8 cellular contexts compared by ENCODE assay signal in genomic region chr6:43476744-43477143, GRCh38. TPM values are rescaled to one million over a fixed set of nuclear protein-coding genes. Genes with fewer than 3 reads are reported as not detected.
DNase-seq lines count a peak whose midpoint lies in the region; TF ChIP-seq lines count a peak whose summit lies in the region.

No MANE protein-coding gene starts in this region.

- intact Hi-C loops in PC-9 (cut with micrococcal nuclease; ENCODE audit: unreplicated experiment), result loop anchor here (2.0 kb wide), 1 partner anchor 20 kb away; no protein-coding TSS in a partner anchor

- no peak for TF ChIP-seq CTCF in GM12864 (IDR thresholded peaks at IDR 0.05; ENCODE audit: low read depth, low read length, missing control alignments)
- TF ChIP-seq CTCF in PC-9 (conservative IDR thresholded peaks at IDR 0.05), result no peak
- TF ChIP-seq CTCF in retinal pigment epithelial cell (conservative IDR thresholded peaks at IDR 0.05; ENCODE audit: low read depth, low read length), result no peak

- H3K36me3 ChIP-seq in PC-9 (ENCODE audit: low read depth), result no peaks in the 10 kb centered on the region

- BruUV-seq in PC-9 (replicated peaks; lab: Mats Ljungman, UMichigan), result no TSS peak

- peak overlapping the region; percentile 86; the same call in 1 of the 2 replicates for H3K4me3 ChIP-seq in GM12864 (ENCODE audit: low read depth, low read length)
- H3K4me3 ChIP-seq in PC-9, result peak overlapping the region; percentile 91; the same call in 1 of the 2 replicates
- H3K4me3 ChIP-seq in retinal pigment epithelial cell (ENCODE audit: low read length), result peak overlapping the region; percentile 77

- DNase-seq in GM12864 (ENCODE audit: low read depth) (no peak), PC-9 (no peak), epithelial cell of prostate (ENCODE audit: low read depth, low spot score) (no peak), retinal pigment epithelial cell (ENCODE audit: low read depth) (no peak), HEK293T (ENCODE audit: extremely low spot score) (no peak), NCI-H2227 treated with DMSO at 0.1 percent for 48 hours (lab: John Stamatoyannopoulos, UW) (no peak)
- DNase-seq in activated CD4-positive, CD25-positive, alpha-beta regulatory T cell treated with anti-CD3 and anti-CD28 coated beads, Interleukin-2, amount 50 U/mL, for 72 hours, result no peak
- DNase-seq in activated CD4-positive, alpha-beta T cell treated with anti-CD3 and anti-CD28 coated beads for 48 hours, result no peak

- no peaks in the 10 kb centered on the region for H3K9me3 ChIP-seq in PC-9 (ENCODE audit: insufficient read depth, low read depth)

- no peaks in the 10 kb centered on the region for H4K20me1 ChIP-seq in PC-9 (ENCODE audit: insufficient read depth)

- POLR2A ChIA-PET in PC-9 (lab: Charles Lee; ENCODE audit: unreplicated experiment) (interaction anchor here (0.6 to 0.7 kb wide), 3 partner anchors 19 to 249 kb away, joined by 3 to 12 read pairs (median 6); no protein-coding TSS in a partner anchor), HEK293T (lab: Yijun Ruan, JAX) (interaction anchor here (1.2 to 1.8 kb wide), 7 partner anchors 13 to 423 kb away, joined by 3 to 18 read pairs (median 4); partner anchors contain the start of genes ABCC10, CUL7, DLK2 and POLR1C)

- peaks cover 51% of the 10 kb centered on the region for H3K4me1 ChIP-seq in PC-9 (replicated peaks; ENCODE audit: insufficient read depth)

- peak overlapping the region; percentile 94 for H2AFZ ChIP-seq in PC-9

- no peaks in the 10 kb centered on the region for H3K27me3 ChIP-seq in PC-9 (ENCODE audit: insufficient read depth, low read depth)

- H3K79me2 ChIP-seq in PC-9 (ENCODE audit: low read depth), result peaks cover 37% of the 10 kb centered on the region

- H3K27ac ChIP-seq in PC-9 (peak overlapping the region; percentile 30), epithelial cell of prostate (peak overlapping the region; percentile 36)

- CTCF ChIA-PET in PC-9 (lab: Charles Lee) (interaction anchor here (0.6 to 0.7 kb wide), 2 partner anchors 14 to 148 kb away, joined by 3 to 6 read pairs; no protein-coding TSS in a partner anchor), HEK293T (lab: Yijun Ruan, JAX) (interaction anchor here (1.5 kb wide), 1 partner anchor 13 kb away, joined by 4 read pairs; no protein-coding TSS in a partner anchor)

- H3K9me2 ChIP-seq in PC-9 (ENCODE audit: insufficient read depth), result no peaks in the 10 kb centered on the region; the same call in 1 of the 2 replicates

- H3F3A ChIP-seq in PC-9 (ENCODE audit: insufficient read depth, low read depth), result peaks cover 35% of the 10 kb centered on the region

- H3K4me2 ChIP-seq in PC-9, result peak overlapping the region; percentile 98

TF ChIP-seq in HEK293T, 16 proteins besides CTCF, POLR2A, EP300 and RAD21:
- TF ChIP-seq SUZ12 (IDR thresholded peaks at IDR 0.05), result no peak
- TF ChIP-seq, protein P1, sequence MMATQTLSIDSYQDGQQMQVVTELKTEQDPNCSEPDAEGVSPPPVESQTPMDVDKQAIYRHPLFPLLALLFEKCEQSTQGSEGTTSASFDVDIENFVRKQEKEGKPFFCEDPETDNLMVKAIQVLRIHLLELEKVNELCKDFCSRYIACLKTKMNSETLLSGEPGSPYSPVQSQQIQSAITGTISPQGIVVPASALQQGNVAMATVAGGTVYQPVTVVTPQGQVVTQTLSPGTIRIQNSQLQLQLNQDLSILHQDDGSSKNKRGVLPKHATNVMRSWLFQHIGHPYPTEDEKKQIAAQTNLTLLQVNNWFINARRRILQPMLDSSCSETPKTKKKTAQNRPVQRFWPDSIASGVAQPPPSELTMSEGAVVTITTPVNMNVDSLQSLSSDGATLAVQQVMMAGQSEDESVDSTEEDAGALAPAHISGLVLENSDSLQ (IDR thresholded peaks at IDR 0.05), result no peak
- TF ChIP-seq BHLHE40 (IDR thresholded peaks at IDR 0.05; ENCODE audit: borderline replicate concordance), result no peak
- no peak for TF ChIP-seq CTBP1 (IDR thresholded peaks at IDR 0.05; ENCODE audit: borderline replicate concordance)
- no peak for TF ChIP-seq FOXK2 (IDR thresholded peaks at IDR 0.05)
- no peak for TF ChIP-seq TARDBP (IDR thresholded peaks at IDR 0.05)
- TF ChIP-seq ELF4 (IDR thresholded peaks at IDR 0.05), result no peak
- TF ChIP-seq ZNF384 (IDR thresholded peaks at IDR 0.05), result no peak
- no peak for TF ChIP-seq L3MBTL2 (conservative IDR thresholded peaks at IDR 0.05)
- TF ChIP-seq ARNT (IDR thresholded peaks at IDR 0.05), result no peak
- TF ChIP-seq FOXA1 (IDR thresholded peaks at IDR 0.05), result no peak
- no peak for TF ChIP-seq NFRKB (IDR thresholded peaks at IDR 0.05)
- TF ChIP-seq FOXM1 (IDR thresholded peaks at IDR 0.05; ENCODE audit: borderline replicate concordance), result no peak

RNA-seq across cellular contexts. Expression of gene TJAP1, which starts 0.6 kb away (rescaled TPM):
- 50.5 and 60.9 TPM in 2 replicates for total RNA-seq in PC-9 (2021)

RNA-seq across cellular contexts. Expression of gene DLK2, which starts 21.4 kb away (rescaled TPM):
- total RNA-seq in PC-9 (2021), result 3.6 and 6.2 TPM in 2 replicates

RNA-seq across cellular contexts. Expression of gene LRRC73, which starts 33.4 kb away (rescaled TPM):
- total RNA-seq in PC-9 (2021), result 0.55 and 1.5 TPM in 2 replicates

RNA-seq across cellular contexts. Expression of gene YIPF3, which starts 40.0 kb away (rescaled TPM):
- 91.3 and 98.4 TPM in 2 replicates for total RNA-seq in PC-9 (2021)

RNA-seq across cellular contexts. Expression of gene POLR1C, which starts 40.1 kb away (rescaled TPM):
- total RNA-seq in PC-9 (2021), result 41.4 and 42.2 TPM in 2 replicates
